9 cellular contexts compared by ENCODE assay signal in the genomic region with DNA sequence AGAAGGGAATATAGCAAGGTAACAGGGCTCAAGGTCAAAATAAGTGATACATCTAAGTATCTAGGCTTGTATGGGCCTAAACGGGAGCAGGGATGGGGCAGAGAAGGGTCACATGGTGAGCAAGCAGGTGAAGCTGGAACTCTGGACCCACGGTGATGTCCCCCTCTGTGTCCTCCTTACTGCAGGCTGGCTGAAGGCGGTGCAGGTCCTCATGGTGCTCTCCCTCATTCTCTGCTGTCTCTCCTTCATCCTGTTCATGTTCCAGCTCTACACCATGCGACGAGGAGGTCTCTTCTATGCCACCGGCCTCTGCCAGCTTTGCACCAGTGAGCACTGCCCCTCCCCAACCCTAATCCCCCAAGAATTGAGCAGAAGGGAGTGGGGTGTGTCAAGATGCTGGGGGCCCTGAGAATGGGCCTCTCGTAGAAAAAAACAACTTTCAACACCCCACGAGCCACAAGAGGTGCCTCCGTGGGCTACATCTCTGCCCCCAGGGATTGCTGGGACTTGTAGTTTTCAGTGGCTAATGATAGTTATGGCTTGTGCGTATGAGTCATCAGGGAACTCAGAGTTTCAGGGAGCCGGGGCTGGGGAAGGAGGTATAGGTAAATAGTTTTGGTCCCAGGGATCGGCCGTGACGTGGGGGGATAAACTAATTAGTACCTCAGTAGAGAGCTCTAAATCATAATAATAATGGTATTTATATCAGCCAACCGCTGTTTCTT. TPM values are rescaled to one million over a fixed set of nuclear protein-coding genes. Genes with fewer than 3 reads are reported as not detected.
DNase-seq lines count a peak whose midpoint lies in the region; ATAC-seq and TF ChIP-seq lines count a peak whose summit lies in the region.
"Had no signal": no experiment of that assay in that cellular context is flagged by ENCODE, and none has a peak within 500 bp of the region (broad histone marks: within the 10 kb centered on the region; RNA-seq: fewer than 3 reads in every experiment).

No MANE protein-coding gene starts in this region.

- H3K27ac ChIP-seq in CD8-positive, alpha-beta T cell (ENCODE audit: low read depth, low read length) = peak overlapping the region; percentile 77
- peak overlapping the region; percentile 57 for H3K27ac ChIP-seq in Karpas-422 (ENCODE audit: low read length)

- H3K36me3 ChIP-seq in CD8-positive, alpha-beta T cell (ENCODE audit: insufficient read depth, low read length) = peaks cover 14% of the 10 kb centered on the region
- H3K36me3 ChIP-seq in Karpas-422 (ENCODE audit: insufficient read depth, low read length) = peaks cover 11% of the 10 kb centered on the region

- no peaks in the 10 kb centered on the region for H3K27me3 Mint-ChIP-seq in CD8-positive, alpha-beta T cell (ENCODE audit: low read depth)
- no peaks in the 10 kb centered on the region for H3K27me3 Mint-ChIP-seq in activated CD8-positive, alpha-beta memory T cell treated with anti-CD3 and anti-CD28 coated beads, Interleukin-2, amount 10 ng/mL, durations not matched to agents 7 days and 5 days

- H3K79me2 ChIP-seq in Karpas-422 (ENCODE audit: low read length) = peaks cover 10% of the 10 kb centered on the region; the same call in 1 of the 2 replicates

- H2AFZ ChIP-seq in Karpas-422 (ENCODE audit: low read length) = peak overlapping the region; percentile 46

- peak overlapping the region; percentile 38 for H3K4me3 ChIP-seq in CD8-positive, alpha-beta T cell (ENCODE audit: low read depth, low read length)
- H3K4me3 ChIP-seq in Karpas-422 (ENCODE audit: low read length) = peak overlapping the region; percentile 69
- H3K4me3 ChIP-seq in fibroblast of the aortic adventitia (ENCODE audit: low read depth, low read length) = no peak overlapping the region

- peaks cover 54% of the 10 kb centered on the region for H3K36me3 Mint-ChIP-seq in CD8-positive, alpha-beta T cell
- peaks cover 48% of the 10 kb centered on the region for H3K36me3 Mint-ChIP-seq in activated CD8-positive, alpha-beta memory T cell treated with anti-CD3 and anti-CD28 coated beads, Interleukin-2, amount 10 ng/mL, durations not matched to agents 7 days and 5 days

- peak overlapping the region; percentile 80 for H3K4me3 Mint-ChIP-seq in CD8-positive, alpha-beta T cell
- peak overlapping the region; percentile 77 for H3K4me3 Mint-ChIP-seq in activated CD8-positive, alpha-beta memory T cell treated with anti-CD3 and anti-CD28 coated beads, Interleukin-2, amount 10 ng/mL, durations not matched to agents 7 days and 5 days

- intact Hi-C loops in CD8-positive, alpha-beta T cell (cut with DNase I, micrococcal nuclease) = no loop called here

- POLR2A ChIA-PET in CD8-positive, alpha-beta T cell (lab: Charles Lee) = interaction anchor here (0.6 to 6.7 kb wide), 3 partner anchors 8 to 1538 kb away, joined by 4 to 198 read pairs (median 11); a partner anchor contains a TSS

- CTCF ChIA-PET in CD8-positive, alpha-beta T cell (lab: Charles Lee) = interaction anchor here (8.7 kb wide), 1 partner anchor 10 kb away, joined by 232 read pairs; a partner anchor contains a TSS
- CTCF ChIA-PET in activated CD8-positive, alpha-beta memory T cell treated with anti-CD3 and anti-CD28 coated beads, Interleukin-2, amount 10 ng/mL, durations not matched to agents 7 days and 5 days (lab: Charles Lee) = interaction anchor here (0.9 to 9.7 kb wide), 4 partner anchors 10 to 68 kb away, joined by 3 to 390 read pairs (median 4); a partner anchor contains a TSS

- no peaks in the 10 kb centered on the region for H4K20me1 ChIP-seq in Karpas-422 (ENCODE audit: insufficient read depth, low read depth, low read length)

- H3K4me1 Mint-ChIP-seq in CD8-positive, alpha-beta T cell (ENCODE audit: low read depth) = peaks cover 75% of the 10 kb centered on the region
- peaks cover 67% of the 10 kb centered on the region for H3K4me1 Mint-ChIP-seq in activated CD8-positive, alpha-beta memory T cell treated with anti-CD3 and anti-CD28 coated beads, Interleukin-2, amount 10 ng/mL, durations not matched to agents 7 days and 5 days

- no peaks in the 10 kb centered on the region for H3K9me3 ChIP-seq in CD8-positive, alpha-beta T cell (ENCODE audit: low read length)
- 0 out of 2 replicates have a peak, but pooled peaks cover 4% of the 10 kb centered on the region for H3K9me3 ChIP-seq in Karpas-422 (ENCODE audit: low read length)

- H3K27me3 ChIP-seq in CD8-positive, alpha-beta T cell (ENCODE audit: insufficient read depth, low read length) = no peaks in the 10 kb centered on the region
- H3K27me3 ChIP-seq in Karpas-422 (ENCODE audit: low read length) = no peaks in the 10 kb centered on the region

- peak in 6 of 7 experiments; percentile 19 to 59 (median 48) for DNase-seq in CD8-positive, alpha-beta T cell
- DNase-seq in Karpas-422 (peak; percentile 84), fibroblast of the aortic adventitia (ENCODE audit: low read depth) (peak; percentile 36), NCI-H2107 (lab: John Stamatoyannopoulos, UW) (no peak), 8988T (no peak)
- peak; percentile 74 for DNase-seq in activated CD8-positive, alpha-beta memory T cell treated with anti-CD3 and anti-CD28 coated beads, Interleukin-2, amount 10 ng/mL, durations not matched to agents 7 days and 5 days
- peak; percentile 20 for DNase-seq in stimulated activated CD4-positive, alpha-beta T cell treated with anti-CD3 and anti-CD28 coated beads, Interleukin-12 subunit alpha, Interleukin-12 subunit beta, amount 100 ng/mL, for 4 hours

- H3K4me2 ChIP-seq in Karpas-422 (ENCODE audit: low read depth, low read length, poor library complexity, severe bottlenecking) = peak overlapping the region; percentile 92

- H3K4me1 ChIP-seq in CD8-positive, alpha-beta T cell (ENCODE audit: insufficient read depth, low read length) = peaks cover 66% of the 10 kb centered on the region
- H3K4me1 ChIP-seq in Karpas-422 (ENCODE audit: low read length) = peaks cover 60% of the 10 kb centered on the region

- no peak for ATAC-seq in CD8-positive, alpha-beta T cell
- no peak for ATAC-seq in activated CD8-positive, alpha-beta memory T cell treated with anti-CD3 and anti-CD28 coated beads, Interleukin-2, amount 10 ng/mL, durations not matched to agents 7 days and 5 days
- no peak for ATAC-seq in HG02852 (IDR thresholded peaks at IDR 0.05; ENCODE audit: unreplicated experiment)

- peak overlapping the region; percentile 47 for H3K9ac ChIP-seq in Karpas-422 (ENCODE audit: low read length)

- TF ChIP-seq CTCF in CD8-positive, alpha-beta T cell (IDR thresholded peaks at IDR 0.05) = no peak
- TF ChIP-seq CTCF in fibroblast of the aortic adventitia (IDR thresholded peaks at IDR 0.05; ENCODE audit: insufficient read depth, low read length) = no peak

- H3K27ac Mint-ChIP-seq in CD8-positive, alpha-beta T cell = peak overlapping the region; percentile 95
- peak overlapping the region; percentile 94 for H3K27ac Mint-ChIP-seq in activated CD8-positive, alpha-beta memory T cell treated with anti-CD3 and anti-CD28 coated beads, Interleukin-2, amount 10 ng/mL, durations not matched to agents 7 days and 5 days

- no peaks in the 10 kb centered on the region for H3K9me2 ChIP-seq in Karpas-422 (replicated peaks; ENCODE audit: insufficient read depth, low read length)

- H3K9me3 Mint-ChIP-seq in CD8-positive, alpha-beta T cell = no peaks in the 10 kb centered on the region
- H3K9me3 Mint-ChIP-seq in activated CD8-positive, alpha-beta memory T cell treated with anti-CD3 and anti-CD28 coated beads, Interleukin-2, amount 10 ng/mL, durations not matched to agents 7 days and 5 days (ENCODE audit: low read depth) = no peaks in the 10 kb centered on the region

RNA-seq across cellular contexts. Expression of a gene that starts 4.0 kb away (rescaled TPM):
- total RNA-seq in CD8-positive, alpha-beta T cell = 100 to 1,000 TPM; 174 to 181 TPM
- total RNA-seq in Karpas-422 (2014; rRNA removed; shearing (Covaris generic); ENCODE audit: low replicate concordance) = 64.7 and 77.3 TPM in 2 replicates
- total RNA-seq in activated CD8-positive, alpha-beta memory T cell treated with anti-CD3 and anti-CD28 coated beads, Interleukin-2, amount 10 ng/mL, durations not matched to agents 7 days and 5 days = 100 to 1,000 TPM; 291 to 294 TPM
- 93.3 and 369 TPM in 2 replicates for total RNA-seq in fibroblast of the aortic adventitia (ENCODE audit: low replicate concordance)

RNA-seq across cellular contexts. Expression of a gene that starts 34.4 kb away (rescaled TPM):
- 1 to 10 TPM; 6.4 to 7.7 TPM for total RNA-seq in CD8-positive, alpha-beta T cell
- total RNA-seq in Karpas-422 (2014; rRNA removed; shearing (Covaris generic); ENCODE audit: low replicate concordance) = 7.8 and 10.4 TPM in 2 replicates
- total RNA-seq in activated CD8-positive, alpha-beta memory T cell treated with anti-CD3 and anti-CD28 coated beads, Interleukin-2, amount 10 ng/mL, durations not matched to agents 7 days and 5 days = 10 to 100 TPM; 16.7 to 22.3 TPM
- total RNA-seq in fibroblast of the aortic adventitia (ENCODE audit: low replicate concordance) = 2.2 and 5.0 TPM in 2 replicates

RNA-seq across cellular contexts. Expression of a gene that starts 34.8 kb away (rescaled TPM):
- not detected for total RNA-seq in CD8-positive, alpha-beta T cell
- not detected in 2 replicates for total RNA-seq in Karpas-422 (2014; rRNA removed; shearing (Covaris generic); ENCODE audit: low replicate concordance)
- total RNA-seq in activated CD8-positive, alpha-beta memory T cell treated with anti-CD3 and anti-CD28 coated beads, Interleukin-2, amount 10 ng/mL, durations not matched to agents 7 days and 5 days = not detected
- not detected in 2 replicates for total RNA-seq in fibroblast of the aortic adventitia (ENCODE audit: low replicate concordance)
- total RNA-seq: lower leg skin had no signal

RNA-seq across cellular contexts. Expression of a gene that starts 59.4 kb away (rescaled TPM):
- total RNA-seq in CD8-positive, alpha-beta T cell = not detected
- total RNA-seq in Karpas-422 (2014; rRNA removed; shearing (Covaris generic); ENCODE audit: low replicate concordance) = not detected in 2 replicates
- total RNA-seq in activated CD8-positive, alpha-beta memory T cell treated with anti-CD3 and anti-CD28 coated beads, Interleukin-2, amount 10 ng/mL, durations not matched to agents 7 days and 5 days = under 1 TPM; 0.26 to 0.68 TPM
- total RNA-seq in fibroblast of the aortic adventitia (ENCODE audit: low replicate concordance) = 0.08 and 0.54 TPM in 2 replicates

Comparison
In these comparisons a context has a peak if more than half of its experiments do, and no peak if none do; other contexts are left out.
1. DNase-seq: peak in CD8-positive, alpha-beta T cell (6 of 7), Karpas-422 (single experiment), activated CD8-positive, alpha-beta memory T cell treated with anti-CD3 and anti-CD28 coated beads, Interleukin-2, amount 10 ng/mL, durations not matched to agents 7 days and 5 days (single experiment), fibroblast of the aortic adventitia (single experiment) and stimulated activated CD4-positive, alpha-beta T cell treated with anti-CD3 and anti-CD28 coated beads, Interleukin-12 subunit alpha, Interleukin-12 subunit beta, amount 100 ng/mL, for 4 hours (single experiment); none in NCI-H2107 (single experiment) and 8988T (single experiment).